In the genomic region with DNA sequence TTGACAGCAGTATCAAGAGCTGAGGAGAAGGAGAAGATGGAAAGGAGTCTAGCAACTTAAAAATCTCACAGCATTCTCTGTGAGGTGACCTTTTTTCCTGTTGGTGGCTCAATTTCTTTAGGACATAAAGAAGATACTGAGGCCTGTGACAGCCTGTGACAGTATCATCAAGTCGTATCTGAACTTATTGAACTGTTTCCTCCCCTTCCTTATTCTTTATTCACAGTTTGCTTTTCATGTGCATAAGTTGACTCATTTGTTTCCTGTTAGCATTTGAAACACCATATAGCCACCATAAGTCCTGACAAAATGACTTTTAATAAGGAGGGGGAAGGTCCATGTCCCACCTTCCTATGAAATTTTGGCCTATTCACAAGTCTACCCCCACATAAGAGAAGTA, we compare ENCODE assay signal across 19 cellular contexts. TPM values are rescaled to one million over a fixed set of nuclear protein-coding genes. Genes with fewer than 3 reads are reported as not detected.
DNase-seq lines count a peak whose midpoint lies in the region; ATAC-seq and TF ChIP-seq lines count a peak whose summit lies in the region.
"Had no signal": no experiment of that assay in that cellular context is flagged by ENCODE, and none has a peak within 500 bp of the region (broad histone marks: within the 10 kb centered on the region; RNA-seq: fewer than 3 reads in every experiment).

No MANE protein-coding gene starts in this region.

- no peak for TF ChIP-seq EP300 in transverse colon (IDR thresholded peaks at IDR 0.05; ENCODE audit: low read depth)

- CTCF ChIA-PET in MCF 10A (lab: Yijun Ruan, JAX), result no interaction called here

- H3K36me3 ChIP-seq in breast epithelium (no peaks in the 10 kb centered on the region), transverse colon (peaks cover 0 to 9% (median 4%) of the 10 kb centered on the region in 4 donors)

- no peaks in the 10 kb centered on the region for H3K4me1 ChIP-seq in breast epithelium
- no peaks in the 10 kb centered on the region for H3K4me1 ChIP-seq in transverse colon

- intact Hi-C loops in MCF 10A (cut with micrococcal nuclease), result no loop called here
- intact Hi-C loops in breast epithelium (cut with DNase I; ENCODE audit: low total_unique reads), result no loop called here
- intact Hi-C loops in transverse colon (cut with DNase I; ENCODE audit: low total_unique reads), result no loop called here

- H3K27ac ChIP-seq in breast epithelium (no peak overlapping the region), transverse colon (no peak overlapping the region)
- H3K27ac ChIP-seq: GM23248, KMS-11, PC-9 had no signal

- H3K9me3 ChIP-seq in breast epithelium (no peaks in the 10 kb centered on the region), transverse colon (no peaks in the 10 kb centered on the region)
- H3K9me3 ChIP-seq: BLaER1 treated with 17β-estradiol and CSF1 and Interleukin-3, amounts not matched to agents 10 nM and 100 nM had no signal

- H3K27me3 ChIP-seq in breast epithelium (no peaks in the 10 kb centered on the region), transverse colon (no peaks in the 10 kb centered on the region)
- H3K27me3 ChIP-seq: BLaER1 treated with 17β-estradiol and CSF1 and Interleukin-3, amounts not matched to agents 10 nM and 100 nM had no signal

- H3K27ac Mint-ChIP-seq in T-helper 2 cell treated with Interferon-gamma antibody and Interleukin-4, amounts not matched to agents 5 μg/mL and 100 μg/mL, for 36 hours, result peak overlapping the region; percentile 60
- H3K27ac Mint-ChIP-seq in MCF 10A (ENCODE audit: low read depth, unreplicated experiment) (peak overlapping the region; percentile 9), immature natural killer cell (peak overlapping the region in 4 of 6 donors; percentile 9 to 68 (median 30))
- peak overlapping the region; percentile 64 for H3K27ac Mint-ChIP-seq in activated naive CD8-positive, alpha-beta T cell

- no peak overlapping the region for H3K4me3 ChIP-seq in breast epithelium
- H3K4me3 ChIP-seq in transverse colon, result no peak overlapping the region
- H3K4me3 ChIP-seq: BLaER1 treated with 17β-estradiol and CSF1 and Interleukin-3, amounts not matched to agents 10 nM and 100 nM; GM23248; PC-9 had no signal

- POLR2A ChIA-PET in MCF 10A (lab: Yijun Ruan, JAX), result interaction anchor here (0.5 to 1.1 kb wide), 4 partner anchors 8 to 375 kb away, joined by 3 to 7 read pairs (median 3); partner anchors contain the start of genes RECQL5 and SAP30BP

- no peak for TF ChIP-seq CTCF in MCF 10A (IDR thresholded peaks at IDR 0.05; ENCODE audit: unreplicated experiment)
- no peak for TF ChIP-seq CTCF in breast epithelium (IDR thresholded peaks at IDR 0.05)
- TF ChIP-seq CTCF in transverse colon (IDR thresholded peaks at IDR 0.05), result no peak

- H3K9me3 Mint-ChIP-seq in T-helper 2 cell treated with Interferon-gamma antibody and Interleukin-4, amounts not matched to agents 5 μg/mL and 100 μg/mL, for 36 hours, result no peaks in the 10 kb centered on the region
- H3K9me3 Mint-ChIP-seq in MCF 10A (ENCODE audit: unreplicated experiment), result no peaks in the 10 kb centered on the region
- H3K9me3 Mint-ChIP-seq in activated naive CD8-positive, alpha-beta T cell (ENCODE audit: low read depth), result no peaks in the 10 kb centered on the region
- H3K9me3 Mint-ChIP-seq in immature natural killer cell, result no peaks in the 10 kb centered on the region

- no peak for TF ChIP-seq POLR2A in breast epithelium (IDR thresholded peaks at IDR 0.05)
- TF ChIP-seq POLR2A in transverse colon (IDR thresholded peaks at IDR 0.05), result no peak

- BruUV-seq in MCF 10A (replicated peaks; lab: Mats Ljungman, UMichigan), result no TSS peak

- WGBS in transverse colon (ENCODE audit: low coverage in 1 of 2), 2 donors, result 44 to 64% methylated on average over 1 of the region's 1 CpG

- no peaks in the 10 kb centered on the region for H3K27me3 Mint-ChIP-seq in T-helper 2 cell treated with Interferon-gamma antibody and Interleukin-4, amounts not matched to agents 5 μg/mL and 100 μg/mL, for 36 hours (ENCODE audit: low read depth)
- H3K27me3 Mint-ChIP-seq in MCF 10A (ENCODE audit: insufficient read depth, unreplicated experiment), result no peaks in the 10 kb centered on the region
- H3K27me3 Mint-ChIP-seq in activated naive CD8-positive, alpha-beta T cell, result no peaks in the 10 kb centered on the region
- peaks cover 0 to 2% (median 0%) of the 10 kb centered on the region in 3 donors for H3K27me3 Mint-ChIP-seq in immature natural killer cell (ENCODE audit: low read depth in 3 of 3)

- in situ Hi-C loops in transverse colon (cut with MboI; ENCODE audit: low pct_ligation_motif_present in 1 of 4, low pct_unique_long_range_greater_than_20kb in 1 of 4, low sequenced_read_pairs in 3 of 4), result no loop called here

- peaks cover 27% of the 10 kb centered on the region for H3K4me1 Mint-ChIP-seq in T-helper 2 cell treated with Interferon-gamma antibody and Interleukin-4, amounts not matched to agents 5 μg/mL and 100 μg/mL, for 36 hours (ENCODE audit: low read depth)
- H3K4me1 Mint-ChIP-seq in MCF 10A (ENCODE audit: insufficient read depth, unreplicated experiment), result no peaks in the 10 kb centered on the region
- H3K4me1 Mint-ChIP-seq in activated naive CD8-positive, alpha-beta T cell (ENCODE audit: low read depth), result peaks cover 37% of the 10 kb centered on the region
- H3K4me1 Mint-ChIP-seq in immature natural killer cell, result peaks cover 11 to 26% of the 10 kb centered on the region in 2 donors

- peaks cover 26% of the 10 kb centered on the region for H3K36me3 Mint-ChIP-seq in T-helper 2 cell treated with Interferon-gamma antibody and Interleukin-4, amounts not matched to agents 5 μg/mL and 100 μg/mL, for 36 hours (ENCODE audit: low read depth)
- H3K36me3 Mint-ChIP-seq in MCF 10A (ENCODE audit: insufficient read depth, unreplicated experiment), result peaks cover 18% of the 10 kb centered on the region
- H3K36me3 Mint-ChIP-seq in activated naive CD8-positive, alpha-beta T cell, result peaks cover 3% of the 10 kb centered on the region
- peaks cover 0 to 17% (median 4%) of the 10 kb centered on the region in 3 donors for H3K36me3 Mint-ChIP-seq in immature natural killer cell

- no peak for DNase-seq in T-helper 2 cell treated with Interferon-gamma antibody and Interleukin-4, amounts not matched to agents 5 μg/mL and 100 μg/mL, for 36 hours (ENCODE audit: low spot score)
- no peak for DNase-seq in T-helper 2 cell
- no peak for DNase-seq in MCF 10A (ENCODE audit: unreplicated experiment)
- no peak for DNase-seq in breast epithelium (ENCODE audit: low spot score in 2 of 2)
- DNase-seq in immature natural killer cell, result no peak
- no peak for DNase-seq in transverse colon
- DNase-seq: 8988T, DMS 273 treated with DMSO at 0.1 percent for 48 hours, MM.1S, NCI-H1105, NCI-H1694 treated with DMSO at 0.1 percent for 48 hours, NCI-H345, NCI-H69, PC-9 had no signal

- ATAC-seq in GM19455 (IDR thresholded peaks at IDR 0.05; ENCODE audit: unreplicated experiment), result no peak

- H3K4me3 Mint-ChIP-seq in T-helper 2 cell treated with Interferon-gamma antibody and Interleukin-4, amounts not matched to agents 5 μg/mL and 100 μg/mL, for 36 hours, result peak overlapping the region; percentile 18
- H3K4me3 Mint-ChIP-seq in MCF 10A (ENCODE audit: unreplicated experiment), result no peak overlapping the region
- H3K4me3 Mint-ChIP-seq in activated naive CD8-positive, alpha-beta T cell, result peak overlapping the region; percentile 28
- no peak overlapping the region for H3K4me3 Mint-ChIP-seq in immature natural killer cell

RNA-seq across cellular contexts. Expression of gene UNK, which starts 8.8 kb away (rescaled TPM):
- 12.3 and 16.0 TPM in 2 replicates for total RNA-seq in MCF 10A (2022)
- 10 to 100 TPM; 18.7 to 43.3 (median 28.5) TPM for total RNA-seq in breast epithelium
- 10 to 100 TPM; 26.0 to 48.4 (median 34.4) TPM for polyA plus RNA-seq in immature natural killer cell
- total RNA-seq in transverse colon, result 10 to 100 TPM; 24.0 to 99.1 (median 63.1) TPM

RNA-seq across cellular contexts. Expression of gene GALK1, which starts 28.5 kb away (rescaled TPM):
- total RNA-seq in MCF 10A (2022), result 8.7 and 9.8 TPM in 2 replicates
- total RNA-seq in breast epithelium, result 10 to 100 TPM; 21.9 to 32.1 (median 24.9) TPM
- 10 to 100 TPM; 25.1 to 86.7 (median 30.7) TPM for polyA plus RNA-seq in immature natural killer cell
- 100 to 1,000 TPM in 1 of 4 donors, 10 to 100 TPM in 1, 1 to 10 TPM in 2; 9.3 to 116 (median 30.9) TPM for total RNA-seq in transverse colon

RNA-seq across cellular contexts. Expression of gene UNC13D, which starts 50.8 kb away (rescaled TPM):
- total RNA-seq in MCF 10A (2022) (3.5 and 7.6 TPM in 2 replicates), breast epithelium (10 to 100 TPM in 1 of 3 donors, 1 to 10 TPM in 2; 5.6 to 15.5 (median 8.5) TPM), transverse colon (10 to 100 TPM in 3 of 4 donors, 1 to 10 TPM in 1; 3.0 to 48.3 (median 16.2) TPM)
- 100 to 1,000 TPM in 1 of 3 donors, 10 to 100 TPM in 2; 53.1 to 124 (median 57.5) TPM for polyA plus RNA-seq in immature natural killer cell

Comparison
In these comparisons a context has a peak if more than half of its experiments do, and no peak if none do; other contexts are left out.
1. H3K27ac Mint-ChIP-seq: peak in every context shown above with its lines; median percentile 64 in activated naive CD8-positive, alpha-beta T cell; 60 in T-helper 2 cell treated with Interferon-gamma antibody and Interleukin-4, amounts not matched to agents 5 μg/mL and 100 μg/mL, for 36 hours; 30 in immature natural killer cell; 9 in MCF 10A.
2. H3K4me3 Mint-ChIP-seq: peak in T-helper 2 cell treated with Interferon-gamma antibody and Interleukin-4, amounts not matched to agents 5 μg/mL and 100 μg/mL, for 36 hours (single experiment) and activated naive CD8-positive, alpha-beta T cell (single experiment); none in MCF 10A (single experiment) and immature natural killer cell (0 of 5).